Comparison of ENCODE assay signal across 23 cellular contexts in genomic region chr6:151351146-151351700, GRCh38.
"Had no signal": no experiment of that assay in that cellular context is flagged by ENCODE, and none has a peak within 500 bp of the region (broad histone marks: within the 10 kb centered on the region; RNA-seq: fewer than 3 reads in every experiment).

No MANE protein-coding gene starts in this region.

- H3K9me3 ChIP-seq: left ventricle myocardium inferior, mucosa of descending colon, ovary, suprapubic skin, thoracic aorta, tibial artery, upper lobe of left lung had no signal

- H3K27me3 ChIP-seq: ovary, suprapubic skin, tibial artery, upper lobe of left lung had no signal

- H3K4me1 ChIP-seq: suprapubic skin, tibial artery had no signal

- H3K27ac ChIP-seq: left ventricle myocardium inferior, ovary, skin epidermis, suprapubic skin, thoracic aorta, tibial artery, upper lobe of left lung had no signal

- H3K4me3 ChIP-seq: left ventricle myocardium inferior, lung, mucosa of descending colon, ovary, skin epidermis, suprapubic skin, thoracic aorta, tibial artery, upper lobe of left lung had no signal

- DNase-seq: hypothalamus; immature natural killer cell; kidney; left ventricle myocardium inferior; mesendoderm; midbrain; mucosa of descending colon; naive thymus-derived CD4-positive, alpha-beta T cell; ovary; right cardiac atrium; stimulated activated CD4-positive, alpha-beta T cell treated with anti-CD3 and anti-CD28 coated beads, Interleukin-12 subunit alpha, Interleukin-12 subunit beta, amount 100 ng/mL, for 4 hours; stimulated activated CD4-positive, alpha-beta T cell treated with anti-CD3 and anti-CD28 coated beads, Interleukin-15, amount 100 ng/mL, for 24 hours; stimulated activated CD4-positive, alpha-beta T cell treated with anti-CD3 and anti-CD28 coated beads, Interleukin-2, amount 100 ng/mL, for 24 hours; stimulated activated CD4-positive, alpha-beta T cell treated with anti-CD3 and anti-CD28 coated beads, Interleukin-4, amount 100 ng/mL, for 1 hour; stimulated activated naive B cell treated with anti-CD40 and anti-IgM and Interleukin-4, amounts not matched to agents 10 μg/mL and 1 μg/mL and 100 μg/mL, for 72 hours; tibial artery had no signal

- H3K36me3 ChIP-seq: ovary, suprapubic skin, thoracic aorta had no signal

- ATAC-seq: naive thymus-derived CD4-positive, alpha-beta T cell; natural killer cell treated with Interleukin-12 subunit alpha and Interleukin-12 subunit beta and Interleukin-15 and Interleukin-18, amount 100 ng/mL, for 72 hours; right cardiac atrium; sciatic nerve; stimulated activated naive B cell treated with anti-CD40 and anti-IgM and Interleukin-4, amounts not matched to agents 10 μg/mL and 1 μg/mL and 100 μg/mL, for 72 hours had no signal
